In genomic region chr3:14283821-14284438, GRCh38 we compare ENCODE assay signal across 21 cellular contexts.
DNase-seq lines count a peak whose midpoint lies in the region; ATAC-seq and TF ChIP-seq lines count a peak whose summit lies in the region.
"Had no signal": no experiment of that assay in that cellular context is flagged by ENCODE, and none has a peak within 500 bp of the region (broad histone marks: within the 10 kb centered on the region; RNA-seq: fewer than 3 reads in every experiment).

No MANE protein-coding gene starts in this region.

- H3K27ac Mint-ChIP-seq in WTC11 (no peak overlapping the region), glutamatergic neuron (ENCODE audit: unreplicated experiment) (peak overlapping the region; percentile 35)
- H3K27ac Mint-ChIP-seq: CD4-positive, alpha-beta T cell had no signal

- POLR2A ChIA-PET in BJ (lab: Charles Lee), result no interaction called here
- POLR2A ChIA-PET in WTC11 (lab: Charles Lee), result no interaction called here

- H3K4me1 ChIP-seq in spleen, result no peaks in the 10 kb centered on the region

- no peaks in the 10 kb centered on the region for H3K9me3 ChIP-seq in spleen
- H3K9me3 ChIP-seq: BLaER1, SK-N-SH had no signal

- H3K27me3 Mint-ChIP-seq in WTC11 (ENCODE audit: low read depth), result peaks cover 7% of the 10 kb centered on the region; the same call in 1 of the 2 replicates
- peaks cover 8% of the 10 kb centered on the region for H3K27me3 Mint-ChIP-seq in glutamatergic neuron (ENCODE audit: unreplicated experiment)
- H3K27me3 Mint-ChIP-seq: CD4-positive, alpha-beta T cell had no signal

- no peak for TF ChIP-seq POLR2A in spleen (IDR thresholded peaks at IDR 0.05)

- no peaks in the 10 kb centered on the region for H3K27me3 ChIP-seq in BJ (ENCODE audit: control insufficient read depth, insufficient read depth, low read length)
- H3K27me3 ChIP-seq in spleen (replicated peaks in 1 of 7), result peaks cover 0 to 1% (median 0%) of the 10 kb centered on the region in 7 donors
- H3K27me3 ChIP-seq: BLaER1 had no signal

- H3K36me3 ChIP-seq in BJ (ENCODE audit: control insufficient read depth, insufficient read depth, low read length) (no peaks in the 10 kb centered on the region), spleen (no peaks in the 10 kb centered on the region)
- H3K36me3 ChIP-seq: BLaER1 had no signal

- H3K4me3 Mint-ChIP-seq in WTC11, result no peak overlapping the region
- H3K4me3 Mint-ChIP-seq in glutamatergic neuron (ENCODE audit: unreplicated experiment), result no peak overlapping the region
- H3K4me3 Mint-ChIP-seq: CD4-positive, alpha-beta T cell had no signal

- 78 to 94% (median 91%) methylated on average over 4 of the region's 4 CpGs for WGBS in spleen, 5 donors

- intact Hi-C loops in spleen (cut with DNase I; ENCODE audit: low total_unique reads), result no loop called here

- H3K27ac ChIP-seq in spleen, result no peak overlapping the region
- H3K27ac ChIP-seq: BLaER1 had no signal

- no peak for ATAC-seq in WTC11
- ATAC-seq in GM19351 (IDR thresholded peaks at IDR 0.05; ENCODE audit: unreplicated experiment), result no peak
- ATAC-seq in GM21390 (IDR thresholded peaks at IDR 0.05; ENCODE audit: unreplicated experiment), result no peak
- ATAC-seq: Panc1 had no signal

- H3K36me3 Mint-ChIP-seq in WTC11 (no peaks in the 10 kb centered on the region), glutamatergic neuron (ENCODE audit: unreplicated experiment) (no peaks in the 10 kb centered on the region)

- DNase-seq in BJ (ENCODE audit: low read depth), result peak; percentile 64
- no peak for DNase-seq in WTC11 (ENCODE audit: low spot score)
- DNase-seq in glutamatergic neuron, result no peak
- peak; percentile 11 for DNase-seq in spleen
- DNase-seq in NCI-H1694 treated with DMSO at 0.1 percent for 48 hours (lab: John Stamatoyannopoulos, UW), result no peak
- DNase-seq: CD4-positive, alpha-beta T cell; COR-L47; DMS79; IMR-90; Karpas-422; NCI-H1105 treated with DMSO at 0.1 percent for 48 hours; NCI-H1694; NCI-H2081 treated with DMSO at 0.1 percent for 48 hours; NCI-H2171 treated with DMSO at 0.1 percent for 48 hours; NCI-H524 treated with DMSO at 0.1 percent for 48 hours; SIG-M5; SK-N-SH had no signal

- H3K9me3 Mint-ChIP-seq in WTC11 (peaks cover 4% of the 10 kb centered on the region; the same call in 1 of the 2 replicates), glutamatergic neuron (ENCODE audit: unreplicated experiment) (peaks cover under 1% of the 10 kb centered on the region)
- H3K9me3 Mint-ChIP-seq: CD4-positive, alpha-beta T cell had no signal

- TF ChIP-seq CTCF in BJ (IDR thresholded peaks at IDR 0.05; ENCODE audit: insufficient read depth, low read depth, low read length) (no peak), WTC11 (IDR thresholded peaks at IDR 0.05) (no peak), glutamatergic neuron (IDR thresholded peaks at IDR 0.05; ENCODE audit: partially characterized antibody, unreplicated experiment) (no peak), spleen (IDR thresholded peaks at IDR 0.05 in 8 of 11, conservative IDR thresholded peaks at IDR 0.05 in 3 of 11) (no peak)

- H3K4me3 ChIP-seq in BJ (ENCODE audit: low read depth, low read length), result no peak overlapping the region
- no peak overlapping the region for H3K4me3 ChIP-seq in spleen
- H3K4me3 ChIP-seq: BLaER1 had no signal

- CTCF ChIA-PET in BJ (lab: Yijun Ruan, JAX) (interaction anchor here (0.8 to 1.3 kb wide), 2 partner anchors 22 to 24 kb away, joined by 3 read pairs; no protein-coding TSS in a partner anchor), WTC11 (lab: Charles Lee) (interaction anchor here (1.0 kb wide), 1 partner anchor 8 kb away, joined by 4 read pairs; no protein-coding TSS in a partner anchor)

- H3K4me1 Mint-ChIP-seq in WTC11, result peaks cover 62% of the 10 kb centered on the region
- peaks cover 32% of the 10 kb centered on the region for H3K4me1 Mint-ChIP-seq in glutamatergic neuron (ENCODE audit: low read depth, unreplicated experiment)

TF ChIP-seq in WTC11, 78 proteins besides CTCF, POLR2A, EP300 and RAD21:
- TF ChIP-seq HMGXB4 (CRISPR knock-in tag; IDR thresholded peaks at IDR 0.05) (no peak), ZNF219 (CRISPR knock-in tag; IDR thresholded peaks at IDR 0.05; ENCODE audit: borderline replicate concordance) (no peak), E2F4 (CRISPR knock-in tag; IDR thresholded peaks at IDR 0.05; ENCODE audit: borderline replicate concordance, low read depth) (no peak), GRHL2 (CRISPR knock-in tag; IDR thresholded peaks at IDR 0.05; ENCODE audit: insufficient replicate concordance, severe bottlenecking) (no peak), USF2 (CRISPR knock-in tag; IDR thresholded peaks at IDR 0.05) (peak; percentile 52; the same call in 1 of the 2 replicates)

Comparison
In these comparisons a context has a peak if more than half of its experiments do, and no peak if none do; other contexts are left out.
1. DNase-seq: peak in BJ (single experiment) and spleen (single experiment); none in WTC11 (single experiment), glutamatergic neuron (single experiment) and NCI-H1694 treated with DMSO at 0.1 percent for 48 hours (single experiment).